In the genomic region with DNA sequence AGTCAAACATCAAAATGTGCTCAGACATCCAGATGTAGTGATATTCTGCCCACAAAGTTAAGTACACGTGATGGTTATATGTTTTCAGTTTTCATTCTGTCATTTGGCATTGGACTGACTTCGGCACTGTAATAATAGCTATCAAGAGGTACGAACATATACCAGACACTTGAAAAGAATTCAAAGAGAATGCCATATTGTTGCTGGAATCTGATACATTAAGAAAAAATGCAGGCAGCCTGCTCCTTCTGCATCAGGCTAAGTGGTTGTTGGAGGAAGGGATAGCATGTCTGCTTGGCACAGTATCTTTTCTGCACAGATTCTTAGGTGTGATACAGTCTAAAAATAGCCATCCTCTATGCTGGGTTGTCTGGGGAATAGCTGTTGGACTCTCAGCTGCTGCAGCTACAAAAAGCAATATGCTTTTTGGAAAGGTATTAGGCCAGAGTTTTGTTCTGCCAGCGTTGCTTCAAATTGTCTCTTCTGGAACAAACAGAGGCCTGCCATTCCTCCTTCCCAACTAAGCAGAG, we compare ENCODE assay signal across 19 cellular contexts.
A peak's percentile ranks its signal among the peaks of the same experiment; 100 is the strongest.
DNase-seq lines count a peak whose midpoint lies in the region; ATAC-seq and TF ChIP-seq lines count a peak whose summit lies in the region.
"Had no signal": no experiment of that assay in that cellular context is flagged by ENCODE, and none has a peak within 500 bp of the region (broad histone marks: within the 10 kb centered on the region; RNA-seq: fewer than 3 reads in every experiment).

No MANE protein-coding gene starts in this region.

- DNase-seq in G401 (ENCODE audit: low spot score): peak; percentile 35
- DNase-seq in NCI-H2171 (lab: John Stamatoyannopoulos, UW): peak; percentile 83
- peak; percentile 35 for DNase-seq in middle frontal gyrus (ENCODE audit: extremely low spot score, low spot score)
- no peak for DNase-seq in D341Med (ENCODE audit: low spot score)
- DNase-seq: AML-193; CD4-positive, alpha-beta T cell; COR-L47; NCI-H1048; NCI-H1417; NCI-H1694; NCI-H2029 treated with DMSO at 0.1 percent for 48 hours; NCI-H526; NCI-H82; NK-92 treated with Interleukin-12 subunit alpha and Interleukin-12 subunit beta, amount 100 ng/mL, for 24 hours; SHP77 had no signal

- ATAC-seq in SK-N-SH treated with all-trans-retinoic acid at 6 μM for 48 hours (peak; percentile 86), GM21526 (IDR thresholded peaks at IDR 0.05; ENCODE audit: low FRiP score, unreplicated experiment) (no peak), GM18873 (IDR thresholded peaks at IDR 0.05; ENCODE audit: low FRiP score, unreplicated experiment) (no peak)
- ATAC-seq: HCT116 had no signal

- in situ Hi-C loops in G401 (cut with HindIII; ENCODE audit: low sequenced_read_pairs): no loop called here

TF ChIP-seq in SK-N-SH treated with all-trans-retinoic acid at 6 μM for 48 hours, 23 proteins besides CTCF, POLR2A, EP300 and RAD21:
- TF ChIP-seq ESRRG (CRISPR knock-in tag; IDR thresholded peaks at IDR 0.05) (no peak), SNAI2 (CRISPR knock-in tag; IDR thresholded peaks at IDR 0.05) (no peak), GLIS3 (CRISPR knock-in tag; IDR thresholded peaks at IDR 0.05) (no peak), ZFP3 (CRISPR knock-in tag; IDR thresholded peaks at IDR 0.05) (no peak), ISL1 (CRISPR knock-in tag; IDR thresholded peaks at IDR 0.05) (peak; percentile 85)
TF ChIP-seq in SK-N-SH treated with all-trans-retinoic acid at 6 μM for 48 hours: peak in this region for 1.
